ENCODE assay signal across 10 cellular contexts in the genomic region with DNA sequence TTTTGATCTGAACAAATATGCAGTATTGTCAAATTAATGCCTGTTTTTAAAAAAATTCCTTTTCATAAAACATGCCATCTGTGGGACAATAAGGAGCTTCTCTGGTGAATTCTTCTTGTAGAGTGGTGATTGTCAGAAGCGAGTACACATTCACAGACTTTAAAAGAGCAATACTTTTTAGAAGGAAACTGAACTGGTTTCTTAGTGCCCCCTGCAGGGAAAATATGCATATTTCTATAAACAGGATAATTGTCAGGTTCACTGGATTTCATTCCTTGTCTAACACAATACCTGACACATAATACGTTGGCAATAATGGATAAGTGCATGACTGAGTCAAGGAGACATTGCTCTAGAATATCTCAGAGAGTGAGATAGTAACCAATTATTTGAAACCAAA.
DNase-seq lines count a peak whose midpoint lies in the region; ATAC-seq and TF ChIP-seq lines count a peak whose summit lies in the region.
"Had no signal": no experiment of that assay in that cellular context is flagged by ENCODE, and none has a peak within 500 bp of the region (broad histone marks: within the 10 kb centered on the region; RNA-seq: fewer than 3 reads in every experiment).

No MANE protein-coding gene starts in this region.

- H3K9me3 ChIP-seq in BE2C (no peaks in the 10 kb centered on the region), IMR-90 (ENCODE audit: control insufficient read depth, insufficient read depth, low read length) (no peaks in the 10 kb centered on the region), adrenal gland (replicated peaks in 1 of 3) (no peaks in the 10 kb centered on the region), liver (ENCODE audit: control insufficient read depth in 4 of 4, low read length in 3 of 4) (no peaks in the 10 kb centered on the region), psoas muscle (no peaks in the 10 kb centered on the region)

- POLR2A ChIA-PET in IMR-90 (lab: Charles Lee; ENCODE audit: unreplicated experiment), result no interaction called here

- H4K5ac ChIP-seq in IMR-90 (ENCODE audit: low read depth, low read length), result no peak overlapping the region

- H3K36me3 ChIP-seq in BE2C (no peaks in the 10 kb centered on the region), IMR-90 (ENCODE audit: control insufficient read depth, insufficient read depth, low read length) (no peaks in the 10 kb centered on the region), adrenal gland (replicated peaks in 1 of 2) (no peaks in the 10 kb centered on the region), liver (ENCODE audit: control insufficient read depth in 4 of 4, insufficient read depth in 3 of 4, low read depth in 1 of 4, low read length in 3 of 4) (no peaks in the 10 kb centered on the region), psoas muscle (ENCODE audit: insufficient read depth in 1 of 2, low read depth in 1 of 2) (no peaks in the 10 kb centered on the region)

- dilution Hi-C loops in IMR-90 (cut with HindIII; ENCODE audit: low sequenced_read_pairs, unreplicated experiment), result no loop called here

- H4K91ac ChIP-seq in IMR-90 (ENCODE audit: insufficient read depth, low read depth, low read length), result no peak overlapping the region

- H2BK5ac ChIP-seq in IMR-90 (ENCODE audit: low read depth, low read length, poor library complexity, severe bottlenecking), result no peak overlapping the region

- intact Hi-C loops in IMR-90 (cut with micrococcal nuclease) (loop anchor here (2.0 kb wide), 1 partner anchor 174 kb away; no protein-coding TSS in a partner anchor), adrenal gland (cut with DNase I) (loop anchor here in 1 of 2 donors (10.0 kb wide), 2 partner anchors 202 to 1678 kb away; a partner anchor contains a TSS), head of caudate nucleus (cut with DNase I) (loop anchor here (10.0 kb wide), 1 partner anchor 182 kb away; no protein-coding TSS in a partner anchor), psoas muscle (cut with DNase I) (no loop called here)

- no peak overlapping the region for H3K4me3 ChIP-seq in BE2C (ENCODE audit: low read depth, low read length)
- no peak overlapping the region for H3K4me3 ChIP-seq in IMR-90 (ENCODE audit: insufficient read depth, low read depth, low read length)
- no peak overlapping the region for H3K4me3 ChIP-seq in adrenal gland
- no peak overlapping the region for H3K4me3 ChIP-seq in liver (ENCODE audit: low read depth in 1 of 3, low read length in 3 of 3)
- H3K4me3 ChIP-seq in psoas muscle, result no peak overlapping the region

- H3K9me1 ChIP-seq in IMR-90 (ENCODE audit: insufficient read depth, low read length), result no peaks in the 10 kb centered on the region

- no peaks in the 10 kb centered on the region for H3K4me1 ChIP-seq in BE2C
- H3K4me1 ChIP-seq in IMR-90 (ENCODE audit: control insufficient read depth, insufficient read depth, low read length), result no peaks in the 10 kb centered on the region
- H3K4me1 ChIP-seq in adrenal gland (replicated peaks in 1 of 2), result no peaks in the 10 kb centered on the region
- no peaks in the 10 kb centered on the region for H3K4me1 ChIP-seq in liver (ENCODE audit: control insufficient read depth in 4 of 4, insufficient read depth in 4 of 4, low read length in 3 of 4)
- H3K4me1 ChIP-seq in psoas muscle, result no peaks in the 10 kb centered on the region

- H3K27me3 ChIP-seq in BE2C, result peaks cover 11% of the 10 kb centered on the region
- H3K27me3 ChIP-seq in IMR-90 (ENCODE audit: control insufficient read depth, insufficient read depth, low read length), result no peaks in the 10 kb centered on the region
- no peaks in the 10 kb centered on the region for H3K27me3 ChIP-seq in adrenal gland
- H3K27me3 ChIP-seq in liver (ENCODE audit: control insufficient read depth in 4 of 4, insufficient read depth in 4 of 4, low read length in 3 of 4), result no peaks in the 10 kb centered on the region
- H3K27me3 ChIP-seq in psoas muscle (ENCODE audit: insufficient read depth in 3 of 3, low read length in 2 of 3), result peaks cover 0 to 2% (median 0%) of the 10 kb centered on the region in 3 donors

- no peak overlapping the region for H2AK5ac ChIP-seq in IMR-90 (ENCODE audit: low read depth, low read length)

- no peak overlapping the region for H2AK9ac ChIP-seq in IMR-90 (replicated peaks; ENCODE audit: low read depth, low read length, poor library complexity)

- H3K27ac ChIP-seq in IMR-90 (ENCODE audit: insufficient read depth, low read length) (no peak overlapping the region), adrenal gland (no peak overlapping the region), liver (ENCODE audit: low read depth in 1 of 2, low read length in 2 of 2) (no peak overlapping the region), psoas muscle (no peak overlapping the region)

- no peaks in the 10 kb centered on the region for H3K79me1 ChIP-seq in IMR-90 (ENCODE audit: low read depth in 1 of 2, low read length in 2 of 2)

- no peak overlapping the region for H3K14ac ChIP-seq in IMR-90 (replicated peaks; ENCODE audit: low read depth, low read length)

- H2BK20ac ChIP-seq in IMR-90 (ENCODE audit: low read depth, low read length), result no peak overlapping the region

- no CpG with 5 or more reads among the region's 2 CpGs for WGBS in IMR-90 (ENCODE audit: extremely low coverage in 2 of 2, insufficient read length in 1 of 2), 2 experiments
- WGBS in adrenal gland, 4 donors, result 20 to 27% (median 26%) methylated on average over 2 of the region's 2 CpGs
- 50% methylated on average over 2 of the region's 2 CpGs for WGBS in liver
- WGBS in psoas muscle, 3 donors, result 29 to 39% (median 39%) methylated on average over 2 of the region's 2 CpGs

- TF ChIP-seq RAD21 in IMR-90 (IDR thresholded peaks at IDR 0.05; ENCODE audit: low read length) (peak; percentile 49), liver (IDR thresholded peaks at IDR 0.05) (peak; percentile 58 to 63)

- no peak overlapping the region for H3K18ac ChIP-seq in IMR-90 (ENCODE audit: low read depth, low read length)

- no peak overlapping the region for H3K56ac ChIP-seq in IMR-90 (ENCODE audit: extremely low read depth, insufficient read depth, low read length)

- H2BK15ac ChIP-seq in IMR-90 (ENCODE audit: low read depth, low read length), result no peak overlapping the region

- H2AFZ ChIP-seq in IMR-90 (replicated peaks; ENCODE audit: low read length, poor library complexity), result no peak overlapping the region

- no TSS peak for BruUV-seq in IMR-90 (replicated peaks; lab: Mats Ljungman, UMichigan)

- in situ Hi-C loops in IMR-90 (cut with MboI; ENCODE audit: low sequenced_read_pairs), result no loop called here

- CTCF ChIA-PET in IMR-90 (lab: Yijun Ruan, JAX), result interaction anchor here (0.5 to 2.0 kb wide), 4 partner anchors 11 to 1690 kb away, joined by 3 to 9 read pairs (median 8); no protein-coding TSS in a partner anchor

- no peak overlapping the region for H3K4ac ChIP-seq in IMR-90 (ENCODE audit: low read depth, low read length)

- TF ChIP-seq POLR2A in IMR-90 (IDR thresholded peaks at IDR 0.05; ENCODE audit: low read depth, low read length), result no peak
- no peak for TF ChIP-seq POLR2A in adrenal gland (IDR thresholded peaks at IDR 0.05)

- TF ChIP-seq CTCF in BE2C (IDR thresholded peaks at IDR 0.05; ENCODE audit: low read depth, low read length) (peak; percentile 34), IMR-90 (conservative IDR thresholded peaks at IDR 0.05; ENCODE audit: low read depth, low read length) (peak; percentile 44), adrenal gland (IDR thresholded peaks at IDR 0.05) (peak; percentile 19 to 46 (median 34)), liver (IDR thresholded peaks at IDR 0.05; ENCODE audit: low read depth, low read length, missing input control) (peak; percentile 20), psoas muscle (IDR thresholded peaks at IDR 0.05) (no peak)

- H4K20me1 ChIP-seq in IMR-90 (ENCODE audit: insufficient read depth, low read length), result no peaks in the 10 kb centered on the region

- no peak overlapping the region for H3K9ac ChIP-seq in IMR-90 (ENCODE audit: low read depth, low read length)
- no peak overlapping the region for H3K9ac ChIP-seq in liver (ENCODE audit: low read depth in 1 of 2, low read length in 2 of 2)

- no peak overlapping the region for H3K4me2 ChIP-seq in IMR-90 (ENCODE audit: low read depth, low read length)

- ATAC-seq in IMR-90 (ENCODE audit: low read depth) (no peak; the same call in 1 of the 2 replicates), psoas muscle (no peak)
- ATAC-seq: stimulated activated naive B cell treated with anti-CD40 and anti-IgM and Interleukin-4, amounts not matched to agents 10 μg/mL and 1 μg/mL and 100 μg/mL, for 72 hours had no signal

- no peak overlapping the region for H4K8ac ChIP-seq in IMR-90 (ENCODE audit: low read depth in 2 of 2, low read length in 2 of 2)

- no peak overlapping the region for H2BK120ac ChIP-seq in IMR-90 (ENCODE audit: low read depth, low read length)

- DNase-seq in BE2C, result no peak
- no peak for DNase-seq in IMR-90
- no peak for DNase-seq in adrenal gland
- no peak for DNase-seq in head of caudate nucleus
- no peak for DNase-seq in psoas muscle
- DNase-seq in activated T-cell treated with anti-CD3 and anti-CD28 coated beads for 4 hours, result no peak
- DNase-seq in NCI-H2227 treated with DMSO at 0.1 percent for 48 hours (lab: John Stamatoyannopoulos, UW), result no peak
- DNase-seq: DMS79 treated with DMSO at 0.1 percent for 48 hours; stimulated activated naive B cell treated with anti-CD40 and anti-IgM and Interleukin-4, amounts not matched to agents 10 μg/mL and 1 μg/mL and 100 μg/mL, for 72 hours had no signal

- H3K23ac ChIP-seq in IMR-90 (ENCODE audit: low read depth, low read length), result no peak overlapping the region

TF ChIP-seq in IMR-90, 13 proteins besides CTCF, POLR2A, EP300 and RAD21:
- TF ChIP-seq CEBPB (IDR thresholded peaks at IDR 0.05; ENCODE audit: low read depth, low read length), result no peak
- no peak for TF ChIP-seq CHD1 (IDR thresholded peaks at IDR 0.05; ENCODE audit: low read depth, low read length)
- TF ChIP-seq SMC3 (IDR thresholded peaks at IDR 0.05; ENCODE audit: low read depth, low read length), result peak; percentile 30; the same call in 1 of the 2 replicates
- TF ChIP-seq RFX5 (IDR thresholded peaks at IDR 0.05; ENCODE audit: low read depth, low read length), result no peak
TF ChIP-seq in IMR-90: peak in this region for 1.

TF ChIP-seq in liver, 16 proteins besides CTCF, POLR2A, EP300 and RAD21 (continues in another document):
- TF ChIP-seq, protein P1, sequence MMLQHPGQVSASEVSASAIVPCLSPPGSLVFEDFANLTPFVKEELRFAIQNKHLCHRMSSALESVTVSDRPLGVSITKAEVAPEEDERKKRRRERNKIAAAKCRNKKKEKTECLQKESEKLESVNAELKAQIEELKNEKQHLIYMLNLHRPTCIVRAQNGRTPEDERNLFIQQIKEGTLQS (IDR thresholded peaks at IDR 0.05), result no peak
- no peak for TF ChIP-seq SP1 (IDR thresholded peaks at IDR 0.05)
- TF ChIP-seq RXRA (IDR thresholded peaks at IDR 0.05), result no peak
- no peak for TF ChIP-seq YY1 (IDR thresholded peaks at IDR 0.05)
- TF ChIP-seq FOXA1 (IDR thresholded peaks at IDR 0.05), result no peak
- no peak for TF ChIP-seq EGR1 (IDR thresholded peaks at IDR 0.05; ENCODE audit: low read depth in 2 of 2)
- no peak for TF ChIP-seq GABPA (IDR thresholded peaks at IDR 0.05 in 1 of 2, conservative IDR thresholded peaks at IDR 0.05 in 1 of 2)
- TF ChIP-seq, protein P2, sequence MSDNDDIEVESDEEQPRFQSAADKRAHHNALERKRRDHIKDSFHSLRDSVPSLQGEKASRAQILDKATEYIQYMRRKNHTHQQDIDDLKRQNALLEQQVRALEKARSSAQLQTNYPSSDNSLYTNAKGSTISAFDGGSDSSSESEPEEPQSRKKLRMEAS (IDR thresholded peaks at IDR 0.05), result no peak

Comparison
In these comparisons a context has a peak if more than half of its experiments do, and no peak if none do; other contexts are left out.
1. intact Hi-C loops: an anchor here in IMR-90 (2.0 kb wide) and head of caudate nucleus (10.0 kb wide); none called in psoas muscle.